ENCODE assay signal across 29 cellular contexts in the genomic region with DNA sequence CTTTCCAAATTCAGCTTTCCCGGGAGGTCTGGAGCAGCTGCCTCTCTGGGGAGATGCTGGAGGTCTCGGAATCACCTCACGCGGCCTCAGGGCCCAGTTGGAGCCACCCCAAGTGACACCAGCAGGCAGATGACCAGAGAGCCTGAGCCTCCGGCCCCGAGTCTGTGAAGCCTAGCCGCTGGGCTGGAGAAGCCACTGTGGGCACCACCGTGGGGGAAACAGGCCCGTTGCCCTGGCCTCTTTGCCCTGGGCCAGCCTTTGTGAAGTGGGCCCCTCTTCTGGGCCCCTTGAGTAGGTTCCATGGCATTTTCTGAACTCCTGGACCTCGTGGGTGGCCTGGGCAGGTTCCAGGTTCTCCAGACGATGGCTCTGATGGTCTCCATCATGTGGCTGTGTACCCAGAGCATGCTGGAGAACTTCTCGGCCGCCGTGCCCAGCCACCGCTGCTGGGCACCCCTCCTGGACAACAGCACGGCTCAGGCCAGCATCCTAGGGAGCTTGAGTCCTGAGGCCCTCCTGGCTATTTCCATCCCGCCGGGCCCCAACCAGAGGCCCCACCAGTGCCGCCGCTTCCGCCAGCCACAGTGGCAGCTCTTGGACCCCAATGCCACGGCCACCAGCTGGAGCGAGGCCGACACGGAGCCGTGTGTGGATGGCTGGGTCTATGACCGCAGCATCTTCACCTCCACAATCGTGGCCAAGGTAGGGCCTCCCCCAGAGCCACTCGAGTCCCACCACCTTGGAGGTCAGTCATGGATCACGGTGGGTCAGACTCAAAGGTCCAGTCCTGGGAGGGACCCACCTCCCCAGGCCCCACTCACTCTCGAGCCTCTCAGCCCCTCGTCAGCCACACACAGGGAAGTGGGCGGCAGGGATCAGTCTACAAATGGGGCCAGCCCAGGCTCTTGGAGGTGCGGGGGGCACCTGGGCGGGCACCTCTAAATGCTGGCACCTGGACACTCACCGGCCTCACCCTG. TPM values are rescaled to one million over a fixed set of nuclear protein-coding genes. Genes with fewer than 3 reads are reported as not detected.
"Had no signal": no experiment of that assay in that cellular context is flagged by ENCODE, and none has a peak within 500 bp of the region (broad histone marks: within the 10 kb centered on the region; RNA-seq: fewer than 3 reads in every experiment).

No MANE protein-coding gene starts in this region.

- H3K4me3 Mint-ChIP-seq: activated T-cell treated with anti-CD3 and anti-CD28 coated beads, Interleukin-2, amount 50 U/mL, for 72 hours; brain; endodermal cell; memory B cell; neural progenitor cell; stimulated activated naive CD8-positive, alpha-beta T cell treated with anti-CD3 and anti-CD28 coated beads, Interleukin-15, Interleukin-2, amounts not matched to agents 100 ng/mL and 50 ng/mL, for 24 hours had no signal

- H3K4me1 ChIP-seq: colonic mucosa, foreskin keratinocyte, neural progenitor cell, suprapubic skin had no signal

- H3K4me3 ChIP-seq: colonic mucosa, neural progenitor cell, ovary, suprapubic skin had no signal

- H3K36me3 ChIP-seq: colonic mucosa, neural progenitor cell, ovary, suprapubic skin had no signal

- H3K36me3 Mint-ChIP-seq: brain, neural progenitor cell had no signal

- H3K4me1 Mint-ChIP-seq: brain; endodermal cell; memory B cell; naive thymus-derived CD4-positive, alpha-beta T cell; neural progenitor cell had no signal

- H3K27me3 ChIP-seq: colonic mucosa, neural progenitor cell, ovary had no signal

- H3K9me3 ChIP-seq: colonic mucosa, ovary had no signal

- H3K27ac ChIP-seq: colonic mucosa, epithelial cell of prostate, foreskin keratinocyte, neural progenitor cell, ovary, suprapubic skin, VCaP had no signal

- ATAC-seq: activated naive CD4-positive, alpha-beta T cell treated with anti-CD3 and anti-CD28 coated beads, Interleukin-2, amount 50 U/mL, for 72 hours; activated T-cell treated with anti-CD3 and anti-CD28 coated beads, Interleukin-2, amount 50 U/mL, for 72 hours; foreskin keratinocyte; naive thymus-derived CD4-positive, alpha-beta T cell had no signal

- DNase-seq: activated CD4-positive, alpha-beta T cell treated with anti-CD3 and anti-CD28 coated beads, Interleukin-2, amount 50 U/mL, for 4 hours; activated CD4-positive, CD25-positive, alpha-beta regulatory T cell treated with anti-CD3 and anti-CD28 coated beads, Interleukin-2, amount 50 U/mL, for 72 hours; activated gamma-delta T cell treated with Interleukin-2 at 50 U/mL for 16 hours; activated T-cell treated with anti-CD3 and anti-CD28 coated beads, Interleukin-2, amount 50 U/mL, for 72 hours; amygdala; central memory CD4-positive, alpha-beta T cell; colonic mucosa; endodermal cell; foreskin keratinocyte; glutamatergic neuron; hippocampal formation; islet precursor cell; naive thymus-derived CD4-positive, alpha-beta T cell; stimulated activated CD8-positive, alpha-beta memory T cell treated with anti-CD3 and anti-CD28 coated beads, Interleukin-4, amount 100 ng/mL, for 48 hours; trophoblast cell had no signal

- H3K27ac Mint-ChIP-seq: activated naive CD4-positive, alpha-beta T cell treated with anti-CD3 and anti-CD28 coated beads, Interleukin-2, amount 50 U/mL, for 72 hours; activated T-cell treated with anti-CD3 and anti-CD28 coated beads, Interleukin-2, amount 50 U/mL, for 72 hours; brain; endodermal cell; memory B cell; naive thymus-derived CD4-positive, alpha-beta T cell; neural progenitor cell; stimulated activated naive CD8-positive, alpha-beta T cell treated with anti-CD3 and anti-CD28 coated beads, Interleukin-15, Interleukin-2, amounts not matched to agents 100 ng/mL and 50 ng/mL, for 24 hours had no signal

RNA-seq across cellular contexts. Expression of a gene that starts 0.5 kb away (rescaled TPM):
- total RNA-seq: activated CD8-positive, alpha-beta memory T cell treated with anti-CD3 and anti-CD28 coated beads for 36 hours; activated naive CD4-positive, alpha-beta T cell treated with anti-CD3 and anti-CD28 coated beads, Interleukin-2, amount 50 U/mL, for 72 hours; activated T-cell treated with anti-CD3 and anti-CD28 coated beads, Interleukin-2, amount 50 U/mL, for 72 hours; colonic mucosa; endodermal cell; fibroblast of lung; foreskin keratinocyte; mucosa of gallbladder; naive thymus-derived CD4-positive, alpha-beta T cell; ovary; pulmonary artery endothelial cell; suprapubic skin; T-helper 1 cell treated with Interleukin-12 subunit alpha and Interleukin-12 subunit beta and Interleukin-4 antibody, amounts not matched to agents 30 ng/mL and 1 ng/mL, for 36 hours had no signal
- polyA plus RNA-seq: fibroblast of lung; foreskin keratinocyte; naive thymus-derived CD4-positive, alpha-beta T cell; ovary had no signal

RNA-seq across cellular contexts. Expression of a gene that starts 35.8 kb away (rescaled TPM):
- total RNA-seq: activated CD8-positive, alpha-beta memory T cell treated with anti-CD3 and anti-CD28 coated beads for 36 hours; activated naive CD4-positive, alpha-beta T cell treated with anti-CD3 and anti-CD28 coated beads, Interleukin-2, amount 50 U/mL, for 72 hours; activated T-cell treated with anti-CD3 and anti-CD28 coated beads, Interleukin-2, amount 50 U/mL, for 72 hours; colonic mucosa; endodermal cell; fibroblast of lung; foreskin keratinocyte; naive thymus-derived CD4-positive, alpha-beta T cell; pulmonary artery endothelial cell; suprapubic skin; T-helper 1 cell treated with Interleukin-12 subunit alpha and Interleukin-12 subunit beta and Interleukin-4 antibody, amounts not matched to agents 30 ng/mL and 1 ng/mL, for 36 hours had no signal
- polyA plus RNA-seq: fibroblast of lung; foreskin keratinocyte; naive thymus-derived CD4-positive, alpha-beta T cell had no signal
